ENCODE assay signal across 8 cellular contexts in genomic region chr19:40549007-40549708, GRCh38. TPM values are rescaled to one million over a fixed set of nuclear protein-coding genes. Genes with fewer than 3 reads are reported as not detected.
DNase-seq lines count a peak whose midpoint lies in the region; ATAC-seq and TF ChIP-seq lines count a peak whose summit lies in the region.

No MANE protein-coding gene starts in this region.

- intact Hi-C loops in Panc1 (cut with micrococcal nuclease; ENCODE audit: unreplicated experiment): loop anchor here (5.0 kb wide), 1 partner anchor 48 kb away; no protein-coding TSS in a partner anchor
- intact Hi-C loops in sciatic nerve (cut with DNase I): no loop called here

- BruUV-seq in Panc1 (replicated peaks; lab: Mats Ljungman, UMichigan): no TSS peak

- no peaks in the 10 kb centered on the region for H3K27me3 ChIP-seq in Panc1 (ENCODE audit: control insufficient read depth, insufficient read depth, low read length)

- in situ Hi-C loops in Panc1 (cut with HindIII; ENCODE audit: low pct_unique_long_range_greater_than_20kb, low sequenced_read_pairs): no loop called here

- TF ChIP-seq CTCF in 22Rv1 (IDR thresholded peaks at IDR 0.05) (peak; percentile 81), GM20000 (IDR thresholded peaks at IDR 0.05; ENCODE audit: extremely low read depth, missing control alignments) (peak; percentile 54), Panc1 (IDR thresholded peaks at IDR 0.05) (peak; percentile 79)

- DNase-seq in GM20000 (ENCODE audit: low spot score) (peak; percentile 89), Panc1 (ENCODE audit: low read depth, low spot score) (no peak), glomerular visceral epithelial cell (ENCODE audit: extremely low spot score) (peak; percentile 73), sciatic nerve (ENCODE audit: low spot score) (peak; percentile 71)
- DNase-seq in activated T-helper 1 cell treated with anti-CD3 and anti-CD28 coated beads, Interleukin-2, amount 50 U/mL, for 16 hours (ENCODE audit: low read depth in 1 of 2, low spot score in 1 of 2): peak; percentile 44 to 56

- ATAC-seq in Panc1: peak; percentile 99
- peak; percentile 55 for ATAC-seq in sciatic nerve
- no peak for ATAC-seq in GM19452 (IDR thresholded peaks at IDR 0.05; ENCODE audit: unreplicated experiment)
- ATAC-seq in GM19467 (IDR thresholded peaks at IDR 0.05; ENCODE audit: unreplicated experiment): no peak

- no peaks in the 10 kb centered on the region; the same call in 1 of the 2 replicates for H3K4me1 ChIP-seq in Panc1 (ENCODE audit: control insufficient read depth, insufficient read depth, low read length)

- H3K9me3 ChIP-seq in Panc1 (ENCODE audit: control insufficient read depth, insufficient read depth, low read depth, low read length): no peaks in the 10 kb centered on the region

- peak overlapping the region in 1 of 2 experiments; percentile 24; a peak in 2 of 4 replicates for H3K4me3 ChIP-seq in Panc1 (ENCODE audit: low read depth in 2 of 2, low read length in 2 of 2)

- POLR2A ChIA-PET in Panc1 (lab: Charles Lee): interaction anchor here (0.5 kb wide), 1 partner anchor 205 kb away, joined by 8 read pairs; no protein-coding TSS in a partner anchor

- CTCF ChIA-PET in Panc1 (lab: Charles Lee): interaction anchor here (0.6 to 0.9 kb wide), 3 partner anchors 9 to 86 kb away, joined by 3 to 6 read pairs (median 3); no protein-coding TSS in a partner anchor

- H3K27ac ChIP-seq in 22Rv1 (no peak overlapping the region), Panc1 (ENCODE audit: low read length) (no peak overlapping the region)

- H3K36me3 ChIP-seq in Panc1 (ENCODE audit: control insufficient read depth, insufficient read depth, low read length): no peaks in the 10 kb centered on the region

RNA-seq across cellular contexts. Expression of gene SHKBP1, which starts 27.5 kb away (rescaled TPM):
- total RNA-seq in Panc1 (2021; ENCODE audit: unreplicated experiment): 55.9 TPM
- 102 TPM for polyA plus RNA-seq in Panc1 (2012; ENCODE audit: insufficient read length)
- total RNA-seq in sciatic nerve: 58.7 TPM

RNA-seq across cellular contexts. Expression of gene LTBP4, which starts 52.0 kb away (rescaled TPM):
- total RNA-seq in Panc1 (2021; ENCODE audit: unreplicated experiment) (75.4 TPM), sciatic nerve (1,227 TPM)
- polyA plus RNA-seq in Panc1 (2012; ENCODE audit: insufficient read length): 81.6 TPM

Comparison
In these comparisons a context has a peak if more than half of its experiments do, and no peak if none do; other contexts are left out.
1. ATAC-seq: peak in Panc1 (single experiment) and sciatic nerve (single experiment); none in GM19452 (single experiment) and GM19467 (single experiment).
2. RNA of gene LTBP4, which starts 52.0 kb away (total RNA-seq): 1,227 TPM in sciatic nerve (single experiment); 75.4 TPM in Panc1 (single experiment); every median in the first group is over 10 times any median in the second.
3. Peak in every context shown above with its lines, with median percentiles within 50 percentile points of each other: CTCF ChIP-seq.